ENCODE assay signal across 16 cellular contexts in the genomic region with DNA sequence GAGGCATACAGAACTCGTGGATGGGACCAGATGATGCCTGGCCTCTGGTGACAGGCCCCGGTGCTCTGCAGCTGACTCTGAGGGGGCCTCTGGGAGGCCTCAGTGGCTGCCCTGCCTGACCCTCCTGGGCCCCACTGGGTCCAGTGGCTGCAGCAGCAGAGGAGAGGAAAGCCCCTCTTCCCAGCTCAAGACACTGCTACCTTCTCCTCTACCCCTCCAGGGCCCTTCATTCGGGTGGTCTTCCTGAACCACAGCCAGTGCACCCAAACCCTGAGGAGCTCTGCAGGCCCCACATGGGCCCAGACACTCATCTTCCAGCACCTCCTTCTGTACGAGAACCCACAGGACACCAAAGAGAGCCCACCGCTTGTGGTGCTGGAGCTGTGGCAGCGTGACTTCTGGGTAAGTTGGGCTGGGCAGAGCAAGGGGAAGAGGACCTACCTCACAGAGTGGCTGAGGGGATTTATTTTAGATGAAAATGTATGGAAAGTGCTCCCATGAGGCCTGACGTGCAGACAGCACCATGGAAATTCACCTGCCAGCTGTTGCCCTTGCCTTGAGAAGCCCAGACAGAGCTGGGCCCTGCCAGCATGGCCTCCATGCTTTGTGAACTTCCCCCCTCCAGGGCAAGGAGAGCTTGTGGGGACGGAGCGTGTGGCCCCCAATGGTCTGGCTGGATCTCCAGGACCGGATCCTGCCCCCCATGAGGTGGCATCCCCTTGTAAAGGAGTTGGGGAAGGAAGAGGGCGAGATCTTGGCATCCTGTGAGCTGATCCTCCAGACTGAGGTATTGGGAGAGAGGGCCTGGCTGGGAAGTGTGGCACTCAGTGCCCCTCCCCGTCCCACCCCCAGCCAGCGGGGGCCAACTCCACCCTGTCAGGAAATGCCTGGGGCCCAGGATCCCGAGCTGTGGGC. TPM values are rescaled to one million over a fixed set of nuclear protein-coding genes. Genes with fewer than 3 reads are reported as not detected.
DNase-seq lines count a peak whose midpoint lies in the region; ATAC-seq and FAIRE-seq lines count a peak whose summit lies in the region.
"Had no signal": no experiment of that assay in that cellular context is flagged by ENCODE, and none has a peak within 500 bp of the region (broad histone marks: within the 10 kb centered on the region; RNA-seq: fewer than 3 reads in every experiment).

No MANE protein-coding gene starts in this region.

- H3K36me3 Mint-ChIP-seq in central memory CD8-positive, alpha-beta T cell (ENCODE audit: insufficient read depth): no peaks in the 10 kb centered on the region
- H3K36me3 Mint-ChIP-seq: CD8-positive, alpha-beta memory T cell had no signal

- H3K4me1 Mint-ChIP-seq in central memory CD8-positive, alpha-beta T cell: no peaks in the 10 kb centered on the region
- H3K4me1 Mint-ChIP-seq: CD8-positive, alpha-beta memory T cell had no signal

- intact Hi-C loops in sciatic nerve (cut with DNase I): no loop called here

- peak; percentile 53 for DNase-seq in DMS 273 (lab: John Stamatoyannopoulos, UW; ENCODE audit: unreplicated experiment)
- DNase-seq in DMS 273 treated with DMSO at 0.1 percent for 48 hours (lab: John Stamatoyannopoulos, UW): no peak
- peak; percentile 48 for DNase-seq in H7
- DNase-seq in central memory CD8-positive, alpha-beta T cell (ENCODE audit: low spot score in 2 of 2): no peak
- peak; percentile 45 for DNase-seq in sciatic nerve (ENCODE audit: low spot score)
- DNase-seq in urothelium cell line (ENCODE audit: low spot score): no peak
- DNase-seq in activated naive CD4-positive, alpha-beta T cell treated with Interleukin-2 at 50 U/mL for 16 hours: no peak
- DNase-seq in GDM1 (lab: John Stamatoyannopoulos, UW): no peak
- DNase-seq: CD8-positive, alpha-beta memory T cell; EL; HFFc6; NCI-H146; NCI-H2081 treated with DMSO at 0.1 percent for 48 hours; NCI-H446; SHP77 treated with DMSO at 0.1 percent for 48 hours had no signal

- H3K36me3 ChIP-seq in H7 (replicated peaks; ENCODE audit: control insufficient read depth, insufficient read depth, low read length): no peaks in the 10 kb centered on the region

- H3K27ac Mint-ChIP-seq in central memory CD8-positive, alpha-beta T cell (ENCODE audit: low read depth): peak overlapping the region; percentile 55
- H3K27ac Mint-ChIP-seq: HFFc6 had no signal

- no peak overlapping the region for H3K4me3 ChIP-seq in H7 (ENCODE audit: insufficient read depth, low read depth, low read length)

- H3K9me3 Mint-ChIP-seq in central memory CD8-positive, alpha-beta T cell: no peaks in the 10 kb centered on the region
- H3K9me3 Mint-ChIP-seq: CD8-positive, alpha-beta memory T cell; HFFc6 had no signal

- H3K27me3 Mint-ChIP-seq in central memory CD8-positive, alpha-beta T cell: no peaks in the 10 kb centered on the region
- H3K27me3 Mint-ChIP-seq: CD8-positive, alpha-beta memory T cell had no signal

- no peaks in the 10 kb centered on the region for H3K27me3 ChIP-seq in H7 (ENCODE audit: control insufficient read depth, insufficient read depth, low read length)

- ATAC-seq in central memory CD8-positive, alpha-beta T cell (replicated peaks; ENCODE audit: extremely low read depth, poor library complexity, severe bottlenecking): no peak
- ATAC-seq in sciatic nerve: no peak

- FAIRE-seq in urothelium cell line (lab: Jason Lieb, UNC): no peak

- H3K4me3 Mint-ChIP-seq in central memory CD8-positive, alpha-beta T cell: no peak overlapping the region
- H3K4me3 Mint-ChIP-seq: CD8-positive, alpha-beta memory T cell; HFFc6 had no signal

RNA-seq across cellular contexts. Expression of gene LMAN2L, which starts 46.3 kb away (rescaled TPM):
- total RNA-seq in H7 (2014; rRNA removed; shearing (Covaris generic)): 20.8 and 22.5 TPM in 2 replicates
- 19.3 TPM for total RNA-seq in sciatic nerve

RNA-seq across cellular contexts. Expression of gene FER1L5, which starts 51.0 kb away (rescaled TPM):
- 0.07 and 0.24 TPM in 2 replicates for total RNA-seq in H7 (2014; rRNA removed; shearing (Covaris generic))
- 0.71 TPM for total RNA-seq in sciatic nerve
- total RNA-seq: CD8-positive, alpha-beta memory T cell; HFFc6; HT1080 had no signal

RNA-seq across cellular contexts. Expression of gene KANSL3, which starts 55.4 kb away (rescaled TPM):
- total RNA-seq in H7 (2014; rRNA removed; shearing (Covaris generic)): 32.3 and 33.5 TPM in 2 replicates
- total RNA-seq in sciatic nerve: 59.9 TPM

Comparison
In these comparisons a context has a peak if more than half of its experiments do, and no peak if none do; other contexts are left out.
1. DNase-seq: peak in DMS 273 (single experiment), H7 (single experiment) and sciatic nerve (single experiment); none in DMS 273 treated with DMSO at 0.1 percent for 48 hours (single experiment), central memory CD8-positive, alpha-beta T cell (0 of 2), urothelium cell line (single experiment), activated naive CD4-positive, alpha-beta T cell treated with Interleukin-2 at 50 U/mL for 16 hours (single experiment) and GDM1 (single experiment).